Comparison of ENCODE assay signal across 1 cellular context in the genomic region with DNA sequence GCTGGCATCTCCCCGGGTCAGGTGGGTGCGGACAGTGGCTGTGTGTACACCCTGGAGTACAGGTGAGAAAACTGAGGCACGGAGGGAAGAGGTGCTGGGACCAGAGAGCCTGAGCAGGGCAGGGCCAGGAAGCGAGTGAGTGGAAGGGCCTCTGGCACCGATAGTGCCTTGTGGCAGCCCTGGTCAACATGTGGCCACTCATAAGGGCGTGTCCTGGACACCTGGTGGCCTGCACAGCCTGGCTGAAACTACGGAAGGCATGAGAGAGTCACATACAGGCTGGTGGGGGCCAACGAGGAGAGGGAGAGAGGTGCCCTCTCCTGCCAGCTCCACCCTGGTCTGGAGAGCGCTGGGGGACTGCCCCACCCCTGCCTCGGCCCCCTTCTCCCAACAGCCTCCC.
TF ChIP-seq lines count a peak whose summit lies in the region.

No MANE protein-coding gene starts in this region.

TF ChIP-seq in HepG2, 621 proteins besides CTCF, POLR2A, EP300 and RAD21:
- TF ChIP-seq ZFP91 (CRISPR knock-in tag; IDR thresholded peaks at IDR 0.05; ENCODE audit: borderline replicate concordance) (0 out of 2 replicates have a peak, but pooled peaks have one; percentile 2), SCMH1 (CRISPR knock-in tag; IDR thresholded peaks at IDR 0.05; ENCODE audit: borderline replicate concordance) (no peak)
